22 cellular contexts compared by ENCODE assay signal in genomic region chr7:106231856-106232490, GRCh38.
"Had no signal": no experiment of that assay in that cellular context is flagged by ENCODE, and none has a peak within 500 bp of the region (broad histone marks: within the 10 kb centered on the region; RNA-seq: fewer than 3 reads in every experiment).

No MANE protein-coding gene starts in this region.

- H3K9me3 ChIP-seq: body of pancreas had no signal

- H3K4me3 ChIP-seq: body of pancreas had no signal

- ATAC-seq: activated CD8-positive, alpha-beta T cell treated with anti-CD3 and anti-CD28 coated beads, Interleukin-2, amount 10 ng/mL, durations not matched to agents 7 days and 5 days; body of pancreas; PC-3; T-helper 17 cell; WTC11 had no signal

- DNase-seq: activated CD4-positive, alpha-beta T cell treated with anti-CD3 and anti-CD28 coated beads for 48 hours; activated CD4-positive, alpha-beta T cell treated with anti-CD3 and anti-CD28 coated beads, Interleukin-2, amount 50 U/mL, for 4 hours; activated CD4-positive, CD25-positive, alpha-beta regulatory T cell treated with anti-CD3 and anti-CD28 coated beads, Interleukin-2, amount 50 U/mL, for 72 hours; activated CD8-positive, alpha-beta memory T cell treated with anti-CD3 and anti-CD28 coated beads, Interleukin-2, amount 50 U/mL, for 48 hours; activated CD8-positive, alpha-beta T cell treated with anti-CD3 and anti-CD28 coated beads, Interleukin-2, amount 10 ng/mL, durations not matched to agents 7 days and 5 days; activated naive CD4-positive, alpha-beta T cell treated with anti-CD3 and anti-CD28 coated beads, Interleukin-2, amount 50 U/mL, for 16 hours; activated T-cell treated with anti-CD3 and anti-CD28 coated beads, Interleukin-2, amount 50 U/mL, for 1 hour; aorta; body of pancreas; Karpas-422; NCI-H1105 treated with DMSO at 0.1 percent for 48 hours; NCI-H1436 treated with DMSO at 0.1 percent for 48 hours; NCI-H187; NCI-H2081; NCI-H510A treated with DMSO at 0.1 percent for 48 hours; NCI-H69; NK-92 treated with Interleukin-12 subunit alpha and Interleukin-12 subunit beta, amount 100 ng/mL, for 24 hours; PC-3; SIG-M5; T-helper 17 cell; T-helper 9 cell had no signal

- H3K4me1 ChIP-seq: body of pancreas had no signal

- H3K27me3 ChIP-seq: body of pancreas had no signal

- H3K27ac ChIP-seq: body of pancreas had no signal
